Comparison of ENCODE assay signal across 10 cellular contexts in the genomic region with DNA sequence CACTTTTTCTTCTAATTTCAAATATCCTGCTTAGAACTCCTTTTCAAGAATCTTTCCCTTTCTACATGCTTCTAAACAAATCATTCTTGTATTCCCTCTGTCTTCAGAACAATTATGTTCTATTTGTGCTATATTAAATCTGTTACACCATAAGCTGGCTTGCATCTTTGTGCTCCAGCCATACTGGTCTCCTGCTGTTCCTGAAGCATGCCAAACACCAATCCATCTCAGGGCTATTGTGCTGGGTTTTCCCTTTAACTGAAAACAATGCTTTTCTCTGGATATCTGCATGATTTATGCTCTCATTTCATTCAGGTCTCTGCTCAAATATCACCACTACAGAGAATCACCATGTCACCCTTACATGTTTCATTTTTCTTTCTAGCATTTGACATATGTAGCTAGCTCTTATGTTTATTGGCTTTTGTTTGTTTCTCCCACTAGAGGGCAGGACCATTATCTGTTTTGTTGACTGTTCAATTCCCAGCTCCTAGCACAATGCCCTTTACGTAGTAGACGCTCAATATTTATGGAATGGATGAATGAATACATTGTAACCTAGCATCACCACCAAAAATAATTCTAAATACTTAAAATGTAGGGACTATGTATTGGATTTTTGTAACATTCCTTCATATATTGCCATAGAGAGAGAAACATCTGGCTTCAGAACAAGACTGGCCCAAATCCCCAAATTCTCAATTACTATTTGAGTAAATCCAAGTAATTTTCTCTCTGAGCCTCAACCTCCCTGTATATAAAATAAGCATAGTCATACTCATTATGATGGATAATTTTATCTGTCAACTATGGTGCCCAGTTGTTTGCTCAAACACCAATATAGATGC.
A peak's percentile ranks its signal among the peaks of the same experiment; 100 is the strongest.
DNase-seq lines count a peak whose midpoint lies in the region; ATAC-seq, FAIRE-seq and TF ChIP-seq lines count a peak whose summit lies in the region.
"Had no signal": no experiment of that assay in that cellular context is flagged by ENCODE, and none has a peak within 500 bp of the region (broad histone marks: within the 10 kb centered on the region; RNA-seq: fewer than 3 reads in every experiment).

No MANE protein-coding gene starts in this region.

- H3K4me3 ChIP-seq in A673 (ENCODE audit: low read depth, low read length, poor library complexity, severe bottlenecking): no peak overlapping the region
- no peak overlapping the region for H3K4me3 ChIP-seq in GM23248
- no peak overlapping the region for H3K4me3 ChIP-seq in endothelial cell of umbilical vein (replicated peaks in 1 of 3; ENCODE audit: insufficient read depth in 1 of 3, low read depth in 1 of 3, low read length in 3 of 3)
- H3K4me3 ChIP-seq in gastrocnemius medialis: no peak overlapping the region
- H3K4me3 ChIP-seq in CD8-positive, alpha-beta memory T cell (ENCODE audit: low read length): no peak overlapping the region

- no peaks in the 10 kb centered on the region for H3K27me3 Mint-ChIP-seq in CD4-positive, alpha-beta T cell
- H3K27me3 Mint-ChIP-seq in CD8-positive, alpha-beta memory T cell: no peaks in the 10 kb centered on the region
- H3K27me3 Mint-ChIP-seq: central memory CD8-positive, alpha-beta T cell had no signal

- TF ChIP-seq CTCF in A673 (conservative IDR thresholded peaks at IDR 0.05; ENCODE audit: low read depth, low read length): peak; percentile 77
- peak in 1 of 2 donors; percentile 32 for TF ChIP-seq CTCF in endothelial cell of umbilical vein (IDR thresholded peaks at IDR 0.05; ENCODE audit: extremely low read depth in 1 of 2, insufficient read depth in 1 of 2, low read depth in 1 of 2, low read length in 2 of 2)
- TF ChIP-seq CTCF in gastrocnemius medialis (IDR thresholded peaks at IDR 0.05 in 4 of 5, conservative IDR thresholded peaks at IDR 0.05 in 1 of 5): no peak
- TF ChIP-seq CTCF in CD4-positive, alpha-beta T cell (IDR thresholded peaks at IDR 0.05): no peak

- H3K27ac ChIP-seq in A673 (ENCODE audit: low read depth, low read length, poor library complexity, severe bottlenecking) (peak overlapping the region; percentile 1), GM23248 (no peak overlapping the region), endothelial cell of umbilical vein (ENCODE audit: insufficient read depth, low read depth, low read length) (no peak overlapping the region), gastrocnemius medialis (no peak overlapping the region)
- no peak overlapping the region for H3K27ac ChIP-seq in CD4-positive, alpha-beta T cell (ENCODE audit: low read depth, low read length)
- H3K27ac ChIP-seq in CD8-positive, alpha-beta memory T cell (ENCODE audit: low read depth, low read length): no peak overlapping the region

- H3K4me2 ChIP-seq in GM23248 (ENCODE audit: unreplicated experiment): no peak overlapping the region
- no peak overlapping the region for H3K4me2 ChIP-seq in endothelial cell of umbilical vein (ENCODE audit: insufficient read depth, low read length)

- H3K36me3 ChIP-seq in A673 (ENCODE audit: insufficient read depth, low read length, poor library complexity, severe bottlenecking) (no peaks in the 10 kb centered on the region), GM23248 (ENCODE audit: low read depth) (no peaks in the 10 kb centered on the region), endothelial cell of umbilical vein (ENCODE audit: control insufficient read depth in 2 of 2, extremely low read depth in 1 of 2, insufficient read depth in 2 of 2, low read length in 2 of 2) (no peaks in the 10 kb centered on the region), gastrocnemius medialis (no peaks in the 10 kb centered on the region)
- no peaks in the 10 kb centered on the region for H3K36me3 ChIP-seq in CD8-positive, alpha-beta memory T cell (ENCODE audit: insufficient read depth, low read length)

- H3K9me1 ChIP-seq in endothelial cell of umbilical vein (replicated peaks; ENCODE audit: control insufficient read depth, extremely low read depth, insufficient read depth, low read length): no peaks in the 10 kb centered on the region

- dilution Hi-C loops in endothelial cell of umbilical vein (cut with MboI; ENCODE audit: extremely low pct_ligation_motif_present, low sequenced_read_pairs): no loop called here

- H3K9me3 ChIP-seq in A673 (ENCODE audit: low read depth, low read length, poor library complexity, severe bottlenecking) (no peaks in the 10 kb centered on the region), GM23248 (ENCODE audit: low read depth) (no peaks in the 10 kb centered on the region), endothelial cell of umbilical vein (replicated peaks; ENCODE audit: control insufficient read depth, insufficient read depth, low read length) (no peaks in the 10 kb centered on the region), gastrocnemius medialis (no peaks in the 10 kb centered on the region)
- no peaks in the 10 kb centered on the region for H3K9me3 ChIP-seq in CD4-positive, alpha-beta T cell (ENCODE audit: control insufficient read depth, low read length)
- H3K9me3 ChIP-seq in CD8-positive, alpha-beta memory T cell (ENCODE audit: low read length): no peaks in the 10 kb centered on the region

- intact Hi-C loops in A673 (cut with micrococcal nuclease; ENCODE audit: unreplicated experiment) (loop anchor here (10.0 kb wide), 1 partner anchor 302 kb away; a partner anchor contains a TSS), endothelial cell of umbilical vein (cut with micrococcal nuclease) (loop anchor here (1.0 to 5.0 kb wide), 5 partner anchors 445 to 810 kb away; no protein-coding TSS in a partner anchor), gastrocnemius medialis (cut with DNase I; ENCODE audit: low total_unique reads) (no loop called here)
- intact Hi-C loops in CD4-positive, alpha-beta T cell (cut with DNase I, micrococcal nuclease): no loop called here

- no peak overlapping the region for H3K27ac Mint-ChIP-seq in CD4-positive, alpha-beta T cell
- no peak overlapping the region for H3K27ac Mint-ChIP-seq in CD8-positive, alpha-beta memory T cell

- in situ Hi-C loops in GM23248 (cut with MboI): no loop called here
- in situ Hi-C loops in gastrocnemius medialis (cut with MboI; ENCODE audit: low sequenced_read_pairs in 4 of 4): no loop called here

- CTCF ChIA-PET in A673 (lab: Charles Lee) (interaction anchor here (0.6 to 1.1 kb wide), 3 partner anchors 92 to 772 kb away, joined by 3 to 4 read pairs (median 4); no protein-coding TSS in a partner anchor), endothelial cell of umbilical vein (lab: Charles Lee) (interaction anchor here (0.6 to 4.1 kb wide), 41 partner anchors 8 to 812 kb away, joined by 3 to 49 read pairs (median 3); a partner anchor contains a TSS)
- CTCF ChIA-PET in CD4-positive, alpha-beta T cell (lab: Charles Lee): no interaction called here
- CTCF ChIA-PET in CD8-positive, alpha-beta memory T cell (lab: Charles Lee): no interaction called here

- TF ChIP-seq POLR2A in endothelial cell of umbilical vein (IDR thresholded peaks at IDR 0.05; ENCODE audit: low read depth, low read length): no peak
- TF ChIP-seq POLR2A in gastrocnemius medialis (IDR thresholded peaks at IDR 0.05): no peak
- no peak for TF ChIP-seq POLR2A in GM12891 (IDR thresholded peaks at IDR 0.05; ENCODE audit: low read depth, low read length)

- POLR2A ChIA-PET in A673 (lab: Charles Lee; ENCODE audit: low non-redundant PET): no interaction called here
- POLR2A ChIA-PET in endothelial cell of umbilical vein (lab: Charles Lee): no interaction called here
- POLR2A ChIA-PET in CD4-positive, alpha-beta T cell (lab: Charles Lee): no interaction called here
- POLR2A ChIA-PET in CD8-positive, alpha-beta memory T cell (lab: Charles Lee): no interaction called here

- no peak overlapping the region for H3K4me3 Mint-ChIP-seq in CD4-positive, alpha-beta T cell
- no peak overlapping the region for H3K4me3 Mint-ChIP-seq in CD8-positive, alpha-beta memory T cell
- H3K4me3 Mint-ChIP-seq: central memory CD8-positive, alpha-beta T cell had no signal

- WGBS in GM23248 (ENCODE audit: low coverage in 1 of 2, low lambda C conversion rate in 2 of 2, missing lambda C conversion rate in 2 of 2), 2 experiments: 95 to 97% methylated on average over 2 of the region's 2 CpGs

- H3K27me3 ChIP-seq in A673 (replicated peaks; ENCODE audit: insufficient read depth, low read depth, low read length, poor library complexity) (no peaks in the 10 kb centered on the region), GM23248 (replicated peaks; ENCODE audit: insufficient read depth) (no peaks in the 10 kb centered on the region), endothelial cell of umbilical vein (ENCODE audit: control insufficient read depth in 2 of 2, insufficient read depth in 2 of 2, low read length in 2 of 2) (peaks cover 5% of the 10 kb centered on the region in 2 experiments), gastrocnemius medialis (no peaks in the 10 kb centered on the region)
- H3K27me3 ChIP-seq in CD4-positive, alpha-beta T cell (ENCODE audit: control insufficient read depth, insufficient read depth, low read length): no peaks in the 10 kb centered on the region
- no peaks in the 10 kb centered on the region for H3K27me3 ChIP-seq in CD8-positive, alpha-beta memory T cell (ENCODE audit: insufficient read depth, low read length, poor library complexity, severe bottlenecking)

- H3K9ac ChIP-seq in GM23248 (no peak overlapping the region), endothelial cell of umbilical vein (replicated peaks; ENCODE audit: extremely low read depth, insufficient read depth, low read length) (no peak overlapping the region)

- H3K9me2 ChIP-seq in GM23248 (ENCODE audit: insufficient read depth): no peaks in the 10 kb centered on the region

- no peak for ATAC-seq in gastrocnemius medialis
- ATAC-seq in CD4-positive, alpha-beta T cell (ENCODE audit: poor library complexity): no peak

- H3K4me1 ChIP-seq in A673 (ENCODE audit: insufficient read depth, low read length, poor library complexity, severe bottlenecking) (peaks cover 39% of the 10 kb centered on the region), GM23248 (ENCODE audit: insufficient read depth) (no peaks in the 10 kb centered on the region), endothelial cell of umbilical vein (ENCODE audit: control insufficient read depth, extremely low read depth, insufficient read depth, low read length) (no peaks in the 10 kb centered on the region), gastrocnemius medialis (no peaks in the 10 kb centered on the region)
- no peaks in the 10 kb centered on the region for H3K4me1 ChIP-seq in CD8-positive, alpha-beta memory T cell (ENCODE audit: insufficient read depth, low read length)

- peaks cover 5% of the 10 kb centered on the region for H3K9me3 Mint-ChIP-seq in CD4-positive, alpha-beta T cell
- peaks cover 2 to 24% (median 14%) of the 10 kb centered on the region in 5 donors for H3K9me3 Mint-ChIP-seq in CD8-positive, alpha-beta memory T cell

- no peaks in the 10 kb centered on the region for H3F3A ChIP-seq in GM23248 (ENCODE audit: insufficient read depth)

- DNase-seq in A673 (ENCODE audit: low spot score) (peak; percentile 69), GM23248 (peak; percentile 30), NCI-H69 (lab: John Stamatoyannopoulos, UW) (peak; percentile 61), endothelial cell of umbilical vein (ENCODE audit: low read depth, low spot score) (peak; percentile 46), gastrocnemius medialis (no peak), GM12891 (ENCODE audit: insufficient read length, low spot score) (no peak)
- DNase-seq in CD4-positive, alpha-beta T cell: no peak
- DNase-seq in CD8-positive, alpha-beta memory T cell: no peak
- DNase-seq: NK-92 treated with Interleukin-12 subunit alpha and Interleukin-12 subunit beta, amount 100 ng/mL, for 24 hours had no signal

- BruUV-seq in A673 (replicated peaks; lab: Mats Ljungman, UMichigan) (no TSS peak), endothelial cell of umbilical vein (replicated peaks; lab: Mats Ljungman, UMichigan) (no TSS peak)

- H3K79me2 ChIP-seq in GM23248 (ENCODE audit: insufficient read depth) (no peaks in the 10 kb centered on the region), endothelial cell of umbilical vein (ENCODE audit: control insufficient read depth, insufficient read depth, low read length) (no peaks in the 10 kb centered on the region)

- H3K36me3 Mint-ChIP-seq in CD4-positive, alpha-beta T cell (ENCODE audit: low read depth): no peaks in the 10 kb centered on the region
- H3K36me3 Mint-ChIP-seq in CD8-positive, alpha-beta memory T cell: no peaks in the 10 kb centered on the region

- H4K20me1 ChIP-seq in GM23248 (ENCODE audit: insufficient read depth): no peaks in the 10 kb centered on the region
- H4K20me1 ChIP-seq in endothelial cell of umbilical vein (replicated peaks; ENCODE audit: control insufficient read depth, extremely low read depth, insufficient read depth, low read length): no peaks in the 10 kb centered on the region

- H2AFZ ChIP-seq in GM23248 (no peak overlapping the region), endothelial cell of umbilical vein (ENCODE audit: low read depth, low read length) (no peak overlapping the region)

- peak; percentile 15 for FAIRE-seq in endothelial cell of umbilical vein (lab: Jason Lieb, UNC)
- FAIRE-seq in GM12891 (lab: Jason Lieb, UNC): no peak

- no peaks in the 10 kb centered on the region for H3K4me1 Mint-ChIP-seq in CD4-positive, alpha-beta T cell (ENCODE audit: low read depth)
- H3K4me1 Mint-ChIP-seq in CD8-positive, alpha-beta memory T cell: no peaks in the 10 kb centered on the region
- H3K4me1 Mint-ChIP-seq: central memory CD8-positive, alpha-beta T cell had no signal

Comparison
In these comparisons a context has a peak if more than half of its experiments do, and no peak if none do; other contexts are left out.
1. DNase-seq: peak in A673 (single experiment), GM23248 (single experiment), NCI-H69 (single experiment) and endothelial cell of umbilical vein (single experiment); none in gastrocnemius medialis (0 of 2), CD4-positive, alpha-beta T cell (0 of 10), CD8-positive, alpha-beta memory T cell (0 of 5) and GM12891 (single experiment).
2. CTCF ChIA-PET loops: an anchor here in A673 (0.6 to 1.1 kb wide) and endothelial cell of umbilical vein (0.6 to 4.1 kb wide); none called in CD4-positive, alpha-beta T cell and CD8-positive, alpha-beta memory T cell.
3. intact Hi-C loops: an anchor here in A673 (10.0 kb wide) and endothelial cell of umbilical vein (1.0 to 5.0 kb wide); none called in gastrocnemius medialis and CD4-positive, alpha-beta T cell.